Comparison of ENCODE assay signal across 23 cellular contexts in the genomic region with DNA sequence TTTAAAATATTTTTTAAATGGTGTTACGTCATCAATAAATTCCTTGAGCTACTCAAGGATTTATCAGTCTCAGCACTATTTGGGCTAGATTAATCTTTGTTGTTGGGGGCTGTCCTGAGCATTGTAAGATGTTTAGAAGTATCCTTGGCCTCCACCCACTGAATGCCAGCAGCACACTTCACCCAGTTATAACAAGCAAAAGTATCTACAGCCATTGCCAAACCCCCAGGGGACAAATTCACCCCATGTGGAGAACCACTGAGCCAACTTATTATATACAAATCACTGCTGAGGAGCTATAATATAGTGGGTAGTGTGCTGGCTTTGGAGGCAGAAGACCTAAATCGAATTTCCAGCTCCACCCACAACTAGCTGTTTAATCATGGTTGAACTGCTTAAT.
"Had no signal": no experiment of that assay in that cellular context is flagged by ENCODE, and none has a peak within 500 bp of the region (broad histone marks: within the 10 kb centered on the region; RNA-seq: fewer than 3 reads in every experiment).

No MANE protein-coding gene starts in this region.

- DNase-seq: activated CD4-positive, alpha-beta T cell treated with anti-CD3 and anti-CD28 coated beads, Interleukin-2, amount 50 U/mL, for 48 hours; activated CD8-positive, alpha-beta memory T cell treated with anti-CD3 and anti-CD28 coated beads, Interleukin-2, amount 10 ng/mL, durations not matched to agents 7 days and 5 days; activated naive CD4-positive, alpha-beta T cell treated with anti-CD3 and anti-CD28 coated beads for 36 hours; activated T-cell treated with anti-CD3 and anti-CD28 coated beads, Interleukin-2, amount 50 U/mL, for 1 hour; colonic mucosa; esophagus squamous epithelium; foreskin melanocyte; head of caudate nucleus; left colon; ovary; sigmoid colon; stimulated activated CD4-positive, alpha-beta T cell treated with anti-CD3 and anti-CD28 coated beads, Interleukin-12 subunit alpha, Interleukin-12 subunit beta, amount 100 ng/mL, for 4 hours; stimulated activated CD4-positive, alpha-beta T cell treated with anti-CD3 and anti-CD28 coated beads, Interleukin-2, amount 100 ng/mL, for 24 hours; stomach; T-helper 1 cell; T1000; testis; upper lobe of left lung had no signal

- H3K4me3 ChIP-seq: ascending aorta, colonic mucosa, esophagus squamous epithelium, lung, ovary, sigmoid colon, stomach, testis, upper lobe of left lung had no signal

- H3K4me1 Mint-ChIP-seq: neural crest cell had no signal

- H3K4me3 Mint-ChIP-seq: activated CD8-positive, alpha-beta memory T cell treated with anti-CD3 and anti-CD28 coated beads, Interleukin-2, amount 10 ng/mL, durations not matched to agents 7 days and 5 days; activated naive CD4-positive, alpha-beta T cell treated with anti-CD3 and anti-CD28 coated beads for 36 hours; neural crest cell had no signal

- H3K4me1 ChIP-seq: ascending aorta, colonic mucosa, esophagus squamous epithelium, sigmoid colon, stomach, testis, upper lobe of left lung had no signal

- H3K27me3 Mint-ChIP-seq: activated CD8-positive, alpha-beta memory T cell treated with anti-CD3 and anti-CD28 coated beads, Interleukin-2, amount 10 ng/mL, durations not matched to agents 7 days and 5 days had no signal

- H3K27ac Mint-ChIP-seq: activated CD8-positive, alpha-beta memory T cell treated with anti-CD3 and anti-CD28 coated beads, Interleukin-2, amount 10 ng/mL, durations not matched to agents 7 days and 5 days; activated naive CD4-positive, alpha-beta T cell treated with anti-CD3 and anti-CD28 coated beads for 36 hours; activated T-helper 2 cell treated with anti-CD3 and anti-CD28 coated beads, Interferon-gamma antibody, Interleukin-2, Interleukin-4, amounts not matched to agents 10 μg/mL and 5 μg/mL and 100 μg/mL, durations not matched to agents 14 hours and 24 hours and 36 hours had no signal

- ATAC-seq: activated CD8-positive, alpha-beta memory T cell treated with anti-CD3 and anti-CD28 coated beads, Interleukin-2, amount 10 ng/mL, durations not matched to agents 7 days and 5 days; left colon had no signal

- H3K27ac ChIP-seq: ascending aorta, colonic mucosa, esophagus squamous epithelium, ovary, sigmoid colon, stomach, testis, upper lobe of left lung, VCaP had no signal

- H3K9me3 ChIP-seq: ascending aorta, colonic mucosa, esophagus squamous epithelium, ovary, sigmoid colon, stomach, testis, upper lobe of left lung had no signal

- H3K9me3 Mint-ChIP-seq: activated naive CD4-positive, alpha-beta T cell treated with anti-CD3 and anti-CD28 coated beads for 36 hours; activated T-helper 2 cell treated with anti-CD3 and anti-CD28 coated beads, Interferon-gamma antibody, Interleukin-2, Interleukin-4, amounts not matched to agents 10 μg/mL and 5 μg/mL and 100 μg/mL, durations not matched to agents 14 hours and 24 hours and 36 hours had no signal

- H3K27me3 ChIP-seq: ascending aorta, colonic mucosa, esophagus squamous epithelium, ovary, sigmoid colon, stomach, testis, upper lobe of left lung had no signal

- H3K36me3 ChIP-seq: colonic mucosa, ovary had no signal
